In the genomic region with DNA sequence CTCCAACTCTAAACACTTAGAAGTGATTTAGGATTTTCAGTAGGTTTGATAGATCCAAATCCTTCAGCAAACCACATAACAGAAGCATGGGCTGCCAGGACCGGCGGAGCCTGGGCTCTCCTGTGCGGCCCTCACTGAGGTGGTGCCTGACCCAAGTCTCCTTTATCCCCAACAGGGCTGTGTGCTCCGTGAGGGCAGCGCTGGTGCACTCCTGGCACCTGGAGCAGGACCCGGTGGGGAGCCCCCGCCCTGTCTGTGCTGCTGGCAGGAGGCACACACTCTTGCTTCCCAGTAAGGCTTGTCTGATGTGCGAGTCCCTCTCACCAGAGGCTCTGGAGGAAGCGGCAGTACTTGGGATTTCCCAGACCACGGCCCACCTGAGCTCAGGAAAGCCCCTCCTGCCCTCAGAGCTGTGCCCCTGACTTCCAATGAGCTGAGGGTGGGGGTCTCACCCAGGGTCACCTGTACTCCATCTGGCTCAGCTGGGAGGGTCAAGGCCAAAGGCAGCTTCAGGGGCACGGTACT, we compare ENCODE assay signal across 25 cellular contexts.
"Had no signal": no experiment of that assay in that cellular context is flagged by ENCODE, and none has a peak within 500 bp of the region (broad histone marks: within the 10 kb centered on the region; RNA-seq: fewer than 3 reads in every experiment).

No MANE protein-coding gene starts in this region.

- DNase-seq: activated B cell treated with CpG ODN at 0.5 μM for 24 hours; activated CD4-positive, alpha-beta memory T cell treated with anti-CD3 and anti-CD28 coated beads for 36 hours; activated CD4-positive, alpha-beta T cell treated with anti-CD3 and anti-CD28 coated beads for 1 hour; activated CD4-positive, alpha-beta T cell treated with anti-CD3 and anti-CD28 coated beads, Interleukin-2, amount 10 ng/mL, durations not matched to agents 7 days and 5 days; activated CD8-positive, alpha-beta memory T cell treated with anti-CD3 and anti-CD28 coated beads for 24 hours; activated gamma-delta T cell treated with Interleukin-2 at 50 U/mL for 16 hours; activated naive CD4-positive, alpha-beta T cell treated with anti-CD3 and anti-CD28 coated beads, Interleukin-2, amount 50 U/mL, for 16 hours; activated T-cell treated with anti-CD3 and anti-CD28 coated beads, Interleukin-2, amount 50 U/mL, for 48 hours; aorta; central memory CD4-positive, alpha-beta T cell; MM.1S; NCI-H1105; NCI-H1436; NCI-H1694 treated with DMSO at 0.1 percent for 48 hours; NCI-H2029 treated with DMSO at 0.1 percent for 48 hours; NCI-H510A treated with DMSO at 0.1 percent for 48 hours; NCI-H69; NK-92 treated with Interleukin-12 subunit alpha and Interleukin-12 subunit beta, amount 100 ng/mL, for 24 hours; OCI-M1; RPMI8226; SHP77 treated with DMSO at 0.1 percent for 48 hours; T-helper 9 cell had no signal

- H3K4me3 Mint-ChIP-seq: activated B cell treated with CpG ODN at 0.5 μM for 24 hours; activated CD4-positive, alpha-beta memory T cell treated with anti-CD3 and anti-CD28 coated beads for 36 hours; activated CD4-positive, alpha-beta T cell treated with anti-CD3 and anti-CD28 coated beads, Interleukin-2, amount 10 ng/mL, durations not matched to agents 7 days and 5 days; T-helper 1 cell treated with Interleukin-12 subunit alpha and Interleukin-12 subunit beta and Interleukin-4 antibody, amounts not matched to agents 30 μg/mL and 1 μg/mL, for 36 hours had no signal

- H3K36me3 Mint-ChIP-seq: activated CD4-positive, alpha-beta memory T cell treated with anti-CD3 and anti-CD28 coated beads for 36 hours had no signal

- H3K27ac Mint-ChIP-seq: activated B cell treated with CpG ODN at 0.5 μM for 24 hours; activated CD4-positive, alpha-beta memory T cell treated with anti-CD3 and anti-CD28 coated beads for 36 hours; activated CD4-positive, alpha-beta T cell treated with anti-CD3 and anti-CD28 coated beads, Interleukin-2, amount 10 ng/mL, durations not matched to agents 7 days and 5 days; T-helper 1 cell treated with Interleukin-12 subunit alpha and Interleukin-12 subunit beta and Interleukin-4 antibody, amounts not matched to agents 30 μg/mL and 1 μg/mL, for 36 hours had no signal

- H3K27me3 Mint-ChIP-seq: activated B cell treated with CpG ODN at 0.5 μM for 24 hours; activated CD4-positive, alpha-beta memory T cell treated with anti-CD3 and anti-CD28 coated beads for 36 hours; activated CD4-positive, alpha-beta T cell treated with anti-CD3 and anti-CD28 coated beads, Interleukin-2, amount 10 ng/mL, durations not matched to agents 7 days and 5 days had no signal

- H3K9me3 Mint-ChIP-seq: activated B cell treated with CpG ODN at 0.5 μM for 24 hours; activated CD4-positive, alpha-beta memory T cell treated with anti-CD3 and anti-CD28 coated beads for 36 hours; activated CD4-positive, alpha-beta T cell treated with anti-CD3 and anti-CD28 coated beads, Interleukin-2, amount 10 ng/mL, durations not matched to agents 7 days and 5 days; activated T-helper 2 cell treated with anti-CD3 and anti-CD28 coated beads, Interferon-gamma antibody, Interleukin-2, Interleukin-4, amounts not matched to agents 10 μg/mL and 5 μg/mL and 100 μg/mL, durations not matched to agents 14 hours and 24 hours and 36 hours; T-helper 1 cell treated with Interleukin-12 subunit alpha and Interleukin-12 subunit beta and Interleukin-4 antibody, amounts not matched to agents 30 μg/mL and 1 μg/mL, for 36 hours had no signal

- ATAC-seq: Panc1 had no signal
